Comparison of ENCODE assay signal across 11 cellular contexts in genomic region chr6:35668096-35668495, GRCh38. TPM values are rescaled to one million over a fixed set of nuclear protein-coding genes. Genes with fewer than 3 reads are reported as not detected.
A peak's percentile ranks its signal among the peaks of the same experiment; 100 is the strongest.
DNase-seq lines count a peak whose midpoint lies in the region; ATAC-seq and TF ChIP-seq lines count a peak whose summit lies in the region.
"Had no signal": no experiment of that assay in that cellular context is flagged by ENCODE, and none has a peak within 500 bp of the region (broad histone marks: within the 10 kb centered on the region; RNA-seq: fewer than 3 reads in every experiment).

No MANE protein-coding gene starts in this region.

- no peak for TF ChIP-seq POLR2A in tibial nerve (IDR thresholded peaks at IDR 0.05)

- TF ChIP-seq CTCF in 22Rv1 (IDR thresholded peaks at IDR 0.05) (no peak), hepatocyte (IDR thresholded peaks at IDR 0.05; ENCODE audit: poor library complexity) (no peak), tibial nerve (IDR thresholded peaks at IDR 0.05) (no peak)

- peak overlapping the region; percentile 89 to 97 for H3K27ac Mint-ChIP-seq in activated naive CD4-positive, alpha-beta T cell treated with anti-CD3 and anti-CD28 coated beads, Interleukin-2, amount 50 U/mL, for 72 hours

- ATAC-seq in activated naive CD4-positive, alpha-beta T cell treated with anti-CD3 and anti-CD28 coated beads, Interleukin-2, amount 50 U/mL, for 72 hours: no peak
- ATAC-seq in HG02885 (IDR thresholded peaks at IDR 0.05; ENCODE audit: poor library complexity, unreplicated experiment): no peak
- no peak for ATAC-seq in HG03571 (IDR thresholded peaks at IDR 0.05; ENCODE audit: unreplicated experiment)
- ATAC-seq: left colon had no signal

- no peaks in the 10 kb centered on the region for H3K9me2 ChIP-seq in hepatocyte (replicated peaks; ENCODE audit: insufficient read depth)

- H4K20me1 ChIP-seq in hepatocyte (ENCODE audit: insufficient read depth, poor library complexity, severe bottlenecking): peaks cover 46% of the 10 kb centered on the region

- H3K4me2 ChIP-seq in mesendoderm (ENCODE audit: low read length) (no peak overlapping the region), hepatocyte (no peak overlapping the region)

- peak overlapping the region; percentile 31 for H3K4ac ChIP-seq in mesendoderm (ENCODE audit: low read depth, low read length)

- WGBS in mesendoderm (ENCODE audit: extremely low coverage, insufficient coverage, low lambda C conversion rate): no CpG with 5 or more reads among the region's 2 CpGs
- WGBS in hepatocyte (ENCODE audit: low lambda C conversion rate, missing lambda C conversion rate): 83% methylated on average over 2 of the region's 2 CpGs
- WGBS in tibial nerve, 2 donors: 74 to 77% methylated on average over 2 of the region's 2 CpGs

- TF ChIP-seq EP300 in tibial nerve (IDR thresholded peaks at IDR 0.05): no peak

- H3K79me2 ChIP-seq in mesendoderm (ENCODE audit: control insufficient read depth, insufficient read depth, low read length) (peaks cover 4% of the 10 kb centered on the region), hepatocyte (peaks cover 73% of the 10 kb centered on the region)

- H3K4me1 ChIP-seq in mesendoderm (ENCODE audit: control insufficient read depth, low read depth, low read length) (no peaks in the 10 kb centered on the region), hepatocyte (ENCODE audit: insufficient read depth) (no peaks in the 10 kb centered on the region), tibial nerve (peaks cover 0 to 91% (median 45%) of the 10 kb centered on the region in 4 donors)
- H3K4me1 ChIP-seq: SJCRH30 had no signal

- peak; percentile 30 for DNase-seq in ELR (ENCODE audit: low read depth)
- DNase-seq in activated naive CD4-positive, alpha-beta T cell treated with anti-CD3 and anti-CD28 coated beads, Interleukin-2, amount 50 U/mL, for 72 hours (ENCODE audit: low spot score in 2 of 2): no peak
- no peak for DNase-seq in mesendoderm
- no peak for DNase-seq in hepatocyte (ENCODE audit: low spot score)
- DNase-seq in tibial nerve (ENCODE audit: low spot score in 2 of 2): no peak
- DNase-seq: activated CD4-positive, alpha-beta T cell treated with anti-CD3 and anti-CD28 coated beads, Interleukin-2, amount 50 U/mL, for 4 hours; left colon; SJCRH30 had no signal

- H2BK120ac ChIP-seq in mesendoderm (ENCODE audit: low read depth, low read length): no peak overlapping the region

- peak overlapping the region; percentile 37 for H3K23ac ChIP-seq in mesendoderm (ENCODE audit: low read length)

- H3K56ac ChIP-seq in mesendoderm (ENCODE audit: low read length): peak overlapping the region; percentile 38

- H3K9me3 ChIP-seq in hepatocyte (ENCODE audit: low read depth): no peaks in the 10 kb centered on the region
- no peaks in the 10 kb centered on the region for H3K9me3 ChIP-seq in tibial nerve
- H3K9me3 ChIP-seq: SJCRH30 had no signal

- no peak overlapping the region for H2AK5ac ChIP-seq in mesendoderm (ENCODE audit: low read length)

- H2AFZ ChIP-seq in hepatocyte: no peak overlapping the region

- H3K27ac ChIP-seq in 22Rv1 (peak overlapping the region; percentile 10; the same call in 1 of the 2 replicates), mesendoderm (ENCODE audit: low read depth, low read length) (no peak overlapping the region), hepatocyte (no peak overlapping the region), tibial nerve (no peak overlapping the region)
- H3K27ac ChIP-seq: SJCRH30 had no signal

- H4K5ac ChIP-seq in mesendoderm (ENCODE audit: low read length): no peak overlapping the region

- peaks cover 2% of the 10 kb centered on the region for H3K79me1 ChIP-seq in mesendoderm (ENCODE audit: low read length)

- H3K18ac ChIP-seq in mesendoderm (ENCODE audit: low read length): no peak overlapping the region

- no peaks in the 10 kb centered on the region for H3K9me3 Mint-ChIP-seq in activated naive CD4-positive, alpha-beta T cell treated with anti-CD3 and anti-CD28 coated beads, Interleukin-2, amount 50 U/mL, for 72 hours

- H3K4me3 ChIP-seq in mesendoderm (ENCODE audit: low read length): no peak overlapping the region
- no peak overlapping the region for H3K4me3 ChIP-seq in hepatocyte
- H3K4me3 ChIP-seq in tibial nerve: no peak overlapping the region
- H3K4me3 ChIP-seq: SJCRH30 had no signal

- H2BK15ac ChIP-seq in mesendoderm (replicated peaks; ENCODE audit: low read depth): no peak overlapping the region

- H3K9ac ChIP-seq in mesendoderm (ENCODE audit: low read length): no peak overlapping the region

- no peaks in the 10 kb centered on the region for H3K36me3 ChIP-seq in mesendoderm (ENCODE audit: control insufficient read depth, insufficient read depth, low read length)
- no peaks in the 10 kb centered on the region for H3K36me3 ChIP-seq in hepatocyte (replicated peaks; ENCODE audit: insufficient read depth, low read depth)
- H3K36me3 ChIP-seq in tibial nerve: peaks cover 0 to 57% (median 6%) of the 10 kb centered on the region in 3 donors
- H3K36me3 ChIP-seq: SJCRH30 had no signal

- H3K27me3 ChIP-seq in mesendoderm (ENCODE audit: insufficient read depth, low read length, poor library complexity) (no peaks in the 10 kb centered on the region), hepatocyte (no peaks in the 10 kb centered on the region), tibial nerve (no peaks in the 10 kb centered on the region)
- H3K27me3 ChIP-seq: SJCRH30 had no signal

- no peak overlapping the region for H4K8ac ChIP-seq in mesendoderm (ENCODE audit: low read depth, low read length)

- peaks cover 0 to 12% of the 10 kb centered on the region in 2 donors for H3K36me3 Mint-ChIP-seq in activated naive CD4-positive, alpha-beta T cell treated with anti-CD3 and anti-CD28 coated beads, Interleukin-2, amount 50 U/mL, for 72 hours

- no peak overlapping the region for H2BK5ac ChIP-seq in mesendoderm (ENCODE audit: low read length)

RNA-seq across cellular contexts. Expression of gene FKBP5, which starts 20.6 kb away (rescaled TPM):
- total RNA-seq in activated naive CD4-positive, alpha-beta T cell treated with anti-CD3 and anti-CD28 coated beads, Interleukin-2, amount 50 U/mL, for 72 hours: 100 to 1,000 TPM in 1 of 2 donors, 10 to 100 TPM in 1; 70.1 to 229 TPM
- polyA plus RNA-seq in mesendoderm (2013, experiment 1 of 2): 38.7 TPM
- 38.4 TPM for polyA plus RNA-seq in mesendoderm (2013, experiment 2 of 2)
- total RNA-seq in hepatocyte: 73.6 and 78.8 TPM in 2 replicates
- 233 and 254 TPM in 2 replicates for polyA plus RNA-seq in hepatocyte
- 100 to 1,000 TPM; 304 to 768 (median 608) TPM for total RNA-seq in tibial nerve
- total RNA-seq: SJCRH30 had no signal
